In the genomic region with DNA sequence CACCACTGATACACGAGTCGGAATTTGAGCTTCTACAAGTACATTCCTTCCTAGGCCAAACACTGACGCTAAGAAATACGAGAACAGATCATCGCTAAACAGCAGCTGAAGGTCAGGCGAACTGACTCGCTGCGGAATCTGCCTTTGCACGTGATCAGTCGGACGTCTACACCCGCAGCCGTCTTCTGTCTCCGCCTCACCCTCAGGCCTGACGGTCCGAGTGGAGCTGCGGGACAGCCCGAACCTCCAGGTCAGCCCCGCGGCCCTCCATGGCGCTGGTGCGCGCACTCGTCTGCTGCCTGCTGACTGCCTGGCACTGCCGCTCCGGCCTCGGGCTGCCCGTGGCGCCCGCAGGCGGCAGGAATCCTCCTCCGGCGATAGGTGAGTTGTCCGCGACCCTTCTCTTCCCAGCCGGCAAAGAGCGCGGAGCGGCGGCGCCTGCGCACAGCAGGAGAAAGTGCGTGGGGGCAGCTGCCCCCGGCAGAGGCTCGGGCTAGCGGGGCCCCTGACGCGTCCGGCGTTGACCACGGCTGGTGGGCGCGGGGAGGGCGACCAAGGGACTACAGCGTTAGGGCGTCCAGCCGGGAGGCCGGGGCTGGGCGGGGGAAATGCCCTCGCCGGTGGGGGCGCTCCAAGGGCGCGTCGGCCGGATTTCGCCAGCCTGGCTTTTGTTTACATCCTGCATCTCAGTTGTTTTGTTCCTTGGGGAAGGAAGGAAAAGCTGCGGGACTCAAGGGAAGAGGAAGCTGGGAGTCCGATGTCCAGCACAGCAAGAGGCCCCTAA, we compare ENCODE assay signal across 1 cellular context.
TF ChIP-seq lines count a peak whose summit lies in the region.

A gene with protein sequence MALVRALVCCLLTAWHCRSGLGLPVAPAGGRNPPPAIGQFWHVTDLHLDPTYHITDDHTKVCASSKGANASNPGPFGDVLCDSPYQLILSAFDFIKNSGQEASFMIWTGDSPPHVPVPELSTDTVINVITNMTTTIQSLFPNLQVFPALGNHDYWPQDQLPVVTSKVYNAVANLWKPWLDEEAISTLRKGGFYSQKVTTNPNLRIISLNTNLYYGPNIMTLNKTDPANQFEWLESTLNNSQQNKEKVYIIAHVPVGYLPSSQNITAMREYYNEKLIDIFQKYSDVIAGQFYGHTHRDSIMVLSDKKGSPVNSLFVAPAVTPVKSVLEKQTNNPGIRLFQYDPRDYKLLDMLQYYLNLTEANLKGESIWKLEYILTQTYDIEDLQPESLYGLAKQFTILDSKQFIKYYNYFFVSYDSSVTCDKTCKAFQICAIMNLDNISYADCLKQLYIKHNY (plus strand): TSS at position 181 of the 784 bp plus-strand sequence. CDS start 89 bp downstream, at position 270.

TF ChIP-seq in HepG2, 621 proteins besides CTCF, POLR2A, EP300 and RAD21 (continued from another document and continues in another):
- TF ChIP-seq, protein P1, sequence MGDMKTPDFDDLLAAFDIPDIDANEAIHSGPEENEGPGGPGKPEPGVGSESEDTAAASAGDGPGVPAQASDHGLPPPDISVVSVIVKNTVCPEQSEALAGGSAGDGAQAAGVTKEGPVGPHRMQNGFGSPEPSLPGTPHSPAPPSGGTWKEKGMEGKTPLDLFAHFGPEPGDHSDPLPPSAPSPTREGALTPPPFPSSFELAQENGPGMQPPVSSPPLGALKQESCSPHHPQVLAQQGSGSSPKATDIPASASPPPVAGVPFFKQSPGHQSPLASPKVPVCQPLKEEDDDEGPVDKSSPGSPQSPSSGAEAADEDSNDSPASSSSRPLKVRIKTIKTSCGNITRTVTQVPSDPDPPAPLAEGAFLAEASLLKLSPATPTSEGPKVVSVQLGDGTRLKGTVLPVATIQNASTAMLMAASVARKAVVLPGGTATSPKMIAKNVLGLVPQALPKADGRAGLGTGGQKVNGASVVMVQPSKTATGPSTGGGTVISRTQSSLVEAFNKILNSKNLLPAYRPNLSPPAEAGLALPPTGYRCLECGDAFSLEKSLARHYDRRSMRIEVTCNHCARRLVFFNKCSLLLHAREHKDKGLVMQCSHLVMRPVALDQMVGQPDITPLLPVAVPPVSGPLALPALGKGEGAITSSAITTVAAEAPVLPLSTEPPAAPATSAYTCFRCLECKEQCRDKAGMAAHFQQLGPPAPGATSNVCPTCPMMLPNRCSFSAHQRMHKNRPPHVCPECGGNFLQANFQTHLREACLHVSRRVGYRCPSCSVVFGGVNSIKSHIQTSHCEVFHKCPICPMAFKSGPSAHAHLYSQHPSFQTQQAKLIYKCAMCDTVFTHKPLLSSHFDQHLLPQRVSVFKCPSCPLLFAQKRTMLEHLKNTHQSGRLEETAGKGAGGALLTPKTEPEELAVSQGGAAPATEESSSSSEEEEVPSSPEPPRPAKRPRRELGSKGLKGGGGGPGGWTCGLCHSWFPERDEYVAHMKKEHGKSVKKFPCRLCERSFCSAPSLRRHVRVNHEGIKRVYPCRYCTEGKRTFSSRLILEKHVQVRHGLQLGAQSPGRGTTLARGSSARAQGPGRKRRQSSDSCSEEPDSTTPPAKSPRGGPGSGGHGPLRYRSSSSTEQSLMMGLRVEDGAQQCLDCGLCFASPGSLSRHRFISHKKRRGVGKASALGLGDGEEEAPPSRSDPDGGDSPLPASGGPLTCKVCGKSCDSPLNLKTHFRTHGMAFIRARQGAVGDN (CRISPR knock-in tag; IDR thresholded peaks at IDR 0.05): peak; percentile 99
- TF ChIP-seq, protein P2, sequence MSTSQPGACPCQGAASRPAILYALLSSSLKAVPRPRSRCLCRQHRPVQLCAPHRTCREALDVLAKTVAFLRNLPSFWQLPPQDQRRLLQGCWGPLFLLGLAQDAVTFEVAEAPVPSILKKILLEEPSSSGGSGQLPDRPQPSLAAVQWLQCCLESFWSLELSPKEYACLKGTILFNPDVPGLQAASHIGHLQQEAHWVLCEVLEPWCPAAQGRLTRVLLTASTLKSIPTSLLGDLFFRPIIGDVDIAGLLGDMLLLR (CRISPR knock-in tag; IDR thresholded peaks at IDR 0.05): peak; percentile 93
- TF ChIP-seq IRF2 (CRISPR knock-in tag; IDR thresholded peaks at IDR 0.05) (peak; percentile 73), ZFP41 (CRISPR knock-in tag; IDR thresholded peaks at IDR 0.05; ENCODE audit: borderline replicate concordance) (peak; percentile 97), RXRB (CRISPR knock-in tag; IDR thresholded peaks at IDR 0.05; ENCODE audit: borderline replicate concordance) (peak; percentile 80), MIER3 (CRISPR knock-in tag; IDR thresholded peaks at IDR 0.05; ENCODE audit: borderline replicate concordance) (peak; percentile 60; the same call in 1 of the 2 replicates), ZNF878 (CRISPR knock-in tag; IDR thresholded peaks at IDR 0.05) (peak; percentile 99), ARID2 (CRISPR knock-in tag; IDR thresholded peaks at IDR 0.05; ENCODE audit: borderline replicate concordance) (peak; percentile 94), NKX3-1 (CRISPR knock-in tag; IDR thresholded peaks at IDR 0.05) (no peak; the same call in 1 of the 2 replicates), PRMT3 (CRISPR knock-in tag; IDR thresholded peaks at IDR 0.05; ENCODE audit: borderline replicate concordance, low read depth) (peak; percentile 96), ONECUT2 (CRISPR knock-in tag; IDR thresholded peaks at IDR 0.05) (no peak), NONO (IDR thresholded peaks at IDR 0.05) (no peak), NONO (CRISPR knock-in tag; conservative IDR thresholded peaks at IDR 0.05) (peak; percentile 94), ZNF354B (CRISPR knock-in tag; IDR thresholded peaks at IDR 0.05) (no peak; the same call in 1 of the 2 replicates), SYNCRIP (IDR thresholded peaks at IDR 0.05; ENCODE audit: insufficient read depth, low read depth, low read length) (no peak), ZNF44 (CRISPR knock-in tag; IDR thresholded peaks at IDR 0.05) (0 out of 2 replicates have a peak, but pooled peaks have one; percentile 10), ZNF660 (CRISPR knock-in tag; IDR thresholded peaks at IDR 0.05; ENCODE audit: borderline replicate concordance, low read depth) (no peak; the same call in 1 of the 2 replicates), ZFP36L2 (CRISPR knock-in tag; IDR thresholded peaks at IDR 0.05) (no peak; the same call in 1 of the 2 replicates), ZBTB3 (CRISPR knock-in tag; IDR thresholded peaks at IDR 0.05; ENCODE audit: borderline replicate concordance, low read depth) (peak; percentile 68), REXO4 (CRISPR knock-in tag; IDR thresholded peaks at IDR 0.05; ENCODE audit: borderline replicate concordance) (no peak; the same call in 1 of the 2 replicates), MATR3 (CRISPR knock-in tag; IDR thresholded peaks at IDR 0.05) (no peak), PHF20 (CRISPR knock-in tag; IDR thresholded peaks at IDR 0.05) (no peak), ZEB1 (IDR thresholded peaks at IDR 0.05; ENCODE audit: insufficient replicate concordance, low read depth) (peak; percentile 21), ZFP36L1 (CRISPR knock-in tag; IDR thresholded peaks at IDR 0.05) (peak; percentile 93), ZNF75D (CRISPR knock-in tag; IDR thresholded peaks at IDR 0.05; ENCODE audit: borderline replicate concordance) (no peak), WIZ (CRISPR knock-in tag; IDR thresholded peaks at IDR 0.05) (peak; percentile 84; the same call in 1 of the 2 replicates), ZMYM3 (CRISPR knock-in tag; IDR thresholded peaks at IDR 0.05) (peak; percentile 72), ZC3H13 (CRISPR knock-in tag; IDR thresholded peaks at IDR 0.05) (peak; percentile 89), PHB2 (IDR thresholded peaks at IDR 0.05; ENCODE audit: partially characterized antibody) (no peak), MXI1 (IDR thresholded peaks at IDR 0.05; ENCODE audit: borderline replicate concordance, low read depth, low read length) (peak; percentile 77; the same call in 2 of the 3 replicates), ARNTL (CRISPR knock-in tag; IDR thresholded peaks at IDR 0.05) (peak; percentile 74), RCOR2 (CRISPR knock-in tag; IDR thresholded peaks at IDR 0.05) (0 out of 2 replicates have a peak, but pooled peaks have one; percentile 31), ZNF546 (CRISPR knock-in tag; conservative IDR thresholded peaks at IDR 0.05) (peak; percentile 99), FLYWCH1 (CRISPR knock-in tag; IDR thresholded peaks at IDR 0.05) (no peak), YEATS4 (CRISPR knock-in tag; IDR thresholded peaks at IDR 0.05; ENCODE audit: borderline replicate concordance) (peak; percentile 89), SIX4 (CRISPR knock-in tag; IDR thresholded peaks at IDR 0.05) (no peak; the same call in 1 of the 2 replicates), NFE2L1 (CRISPR knock-in tag; IDR thresholded peaks at IDR 0.05; ENCODE audit: borderline replicate concordance) (no peak), NR1H2 (CRISPR knock-in tag; IDR thresholded peaks at IDR 0.05; ENCODE audit: borderline replicate concordance, low read depth) (peak; percentile 94), NR2F6 (IDR thresholded peaks at IDR 0.05) (no peak; the same call in 1 of the 2 replicates), NR2F6 (CRISPR knock-in tag; IDR thresholded peaks at IDR 0.05) (peak; percentile 66), SOX5 (CRISPR knock-in tag; IDR thresholded peaks at IDR 0.05; ENCODE audit: borderline replicate concordance) (peak; percentile 38), FOXK1 (CRISPR knock-in tag; IDR thresholded peaks at IDR 0.05; ENCODE audit: borderline replicate concordance, low read depth) (peak; percentile 91), ZNF564 (CRISPR knock-in tag; IDR thresholded peaks at IDR 0.05) (peak; percentile 97), HMG20A (CRISPR knock-in tag; IDR thresholded peaks at IDR 0.05; ENCODE audit: borderline replicate concordance) (peak; percentile 28; the same call in 1 of the 2 replicates), ZNF558 (CRISPR knock-in tag; IDR thresholded peaks at IDR 0.05; ENCODE audit: borderline replicate concordance) (no peak), KDM6A (CRISPR knock-in tag; IDR thresholded peaks at IDR 0.05; ENCODE audit: low read depth) (peak; percentile 14; the same call in 1 of the 2 replicates), ZNF572 (CRISPR knock-in tag; IDR thresholded peaks at IDR 0.05) (peak; percentile 45; the same call in 1 of the 2 replicates), AGO1 (IDR thresholded peaks at IDR 0.05; ENCODE audit: low read depth, low read length, poor library complexity, severe bottlenecking) (peak; percentile 50)
- TF ChIP-seq, protein P3, sequence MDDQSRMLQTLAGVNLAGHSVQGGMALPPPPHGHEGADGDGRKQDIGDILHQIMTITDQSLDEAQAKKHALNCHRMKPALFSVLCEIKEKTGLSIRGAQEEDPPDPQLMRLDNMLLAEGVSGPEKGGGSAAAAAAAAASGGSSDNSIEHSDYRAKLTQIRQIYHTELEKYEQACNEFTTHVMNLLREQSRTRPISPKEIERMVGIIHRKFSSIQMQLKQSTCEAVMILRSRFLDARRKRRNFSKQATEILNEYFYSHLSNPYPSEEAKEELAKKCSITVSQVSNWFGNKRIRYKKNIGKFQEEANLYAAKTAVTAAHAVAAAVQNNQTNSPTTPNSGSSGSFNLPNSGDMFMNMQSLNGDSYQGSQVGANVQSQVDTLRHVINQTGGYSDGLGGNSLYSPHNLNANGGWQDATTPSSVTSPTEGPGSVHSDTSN (CRISPR knock-in tag; IDR thresholded peaks at IDR 0.05; ENCODE audit: borderline replicate concordance): peak; percentile 16; the same call in 1 of the 2 replicates
- TF ChIP-seq, protein P4, sequence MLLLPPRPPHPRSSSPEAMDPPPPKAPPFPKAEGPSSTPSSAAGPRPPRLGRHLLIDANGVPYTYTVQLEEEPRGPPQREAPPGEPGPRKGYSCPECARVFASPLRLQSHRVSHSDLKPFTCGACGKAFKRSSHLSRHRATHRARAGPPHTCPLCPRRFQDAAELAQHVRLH (CRISPR knock-in tag; IDR thresholded peaks at IDR 0.05; ENCODE audit: borderline replicate concordance, low read depth): peak; percentile 98
- TF ChIP-seq, protein P5, sequence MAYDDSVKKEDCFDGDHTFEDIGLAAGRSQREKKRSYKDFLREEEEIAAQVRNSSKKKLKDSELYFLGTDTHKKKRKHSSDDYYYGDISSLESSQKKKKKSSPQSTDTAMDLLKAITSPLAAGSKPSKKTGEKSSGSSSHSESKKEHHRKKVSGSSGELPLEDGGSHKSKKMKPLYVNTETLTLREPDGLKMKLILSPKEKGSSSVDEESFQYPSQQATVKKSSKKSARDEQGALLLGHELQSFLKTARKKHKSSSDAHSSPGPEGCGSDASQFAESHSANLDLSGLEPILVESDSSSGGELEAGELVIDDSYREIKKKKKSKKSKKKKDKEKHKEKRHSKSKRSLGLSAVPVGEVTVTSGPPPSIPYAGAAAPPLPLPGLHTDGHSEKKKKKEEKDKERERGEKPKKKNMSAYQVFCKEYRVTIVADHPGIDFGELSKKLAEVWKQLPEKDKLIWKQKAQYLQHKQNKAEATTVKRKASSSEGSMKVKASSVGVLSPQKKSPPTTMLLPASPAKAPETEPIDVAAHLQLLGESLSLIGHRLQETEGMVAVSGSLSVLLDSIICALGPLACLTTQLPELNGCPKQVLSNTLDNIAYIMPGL (CRISPR knock-in tag; IDR thresholded peaks at IDR 0.05; ENCODE audit: borderline replicate concordance in 1 of 2, low read depth in 1 of 2): peak; percentile 98 to 99
- TF ChIP-seq, protein P6, sequence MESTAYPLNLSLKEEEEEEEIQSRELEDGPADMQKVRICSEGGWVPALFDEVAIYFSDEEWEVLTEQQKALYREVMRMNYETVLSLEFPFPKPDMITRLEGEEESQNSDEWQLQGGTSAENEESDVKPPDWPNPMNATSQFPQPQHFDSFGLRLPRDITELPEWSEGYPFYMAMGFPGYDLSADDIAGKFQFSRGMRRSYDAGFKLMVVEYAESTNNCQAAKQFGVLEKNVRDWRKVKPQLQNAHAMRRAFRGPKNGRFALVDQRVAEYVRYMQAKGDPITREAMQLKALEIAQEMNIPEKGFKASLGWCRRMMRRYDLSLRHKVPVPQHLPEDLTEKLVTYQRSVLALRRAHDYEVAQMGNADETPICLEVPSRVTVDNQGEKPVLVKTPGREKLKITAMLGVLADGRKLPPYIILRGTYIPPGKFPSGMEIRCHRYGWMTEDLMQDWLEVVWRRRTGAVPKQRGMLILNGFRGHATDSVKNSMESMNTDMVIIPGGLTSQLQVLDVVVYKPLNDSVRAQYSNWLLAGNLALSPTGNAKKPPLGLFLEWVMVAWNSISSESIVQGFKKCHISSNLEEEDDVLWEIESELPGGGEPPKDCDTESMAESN (CRISPR knock-in tag; conservative IDR thresholded peaks at IDR 0.05): peak; percentile 97
- TF ChIP-seq, protein P7, sequence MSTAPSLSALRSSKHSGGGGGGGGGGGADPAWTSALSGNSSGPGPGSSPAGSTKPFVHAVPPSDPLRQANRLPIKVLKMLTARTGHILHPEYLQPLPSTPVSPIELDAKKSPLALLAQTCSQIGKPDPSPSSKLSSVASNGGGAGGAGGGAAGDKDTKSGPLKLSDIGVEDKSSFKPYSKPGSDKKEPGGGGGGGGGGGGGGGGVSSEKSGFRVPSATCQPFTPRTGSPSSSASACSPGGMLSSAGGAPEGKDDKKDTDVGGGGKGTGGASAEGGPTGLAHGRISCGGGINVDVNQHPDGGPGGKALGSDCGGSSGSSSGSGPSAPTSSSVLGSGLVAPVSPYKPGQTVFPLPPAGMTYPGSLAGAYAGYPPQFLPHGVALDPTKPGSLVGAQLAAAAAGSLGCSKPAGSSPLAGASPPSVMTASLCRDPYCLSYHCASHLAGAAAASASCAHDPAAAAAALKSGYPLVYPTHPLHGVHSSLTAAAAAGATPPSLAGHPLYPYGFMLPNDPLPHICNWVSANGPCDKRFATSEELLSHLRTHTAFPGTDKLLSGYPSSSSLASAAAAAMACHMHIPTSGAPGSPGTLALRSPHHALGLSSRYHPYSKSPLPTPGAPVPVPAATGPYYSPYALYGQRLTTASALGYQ (CRISPR knock-in tag; IDR thresholded peaks at IDR 0.05): peak; percentile 90
